ENCODE assay signal across 26 cellular contexts in genomic region chr7:30986738-30987137, GRCh38. TPM values are rescaled to one million over a fixed set of nuclear protein-coding genes. Genes with fewer than 3 reads are reported as not detected.
"Had no signal": no experiment of that assay in that cellular context is flagged by ENCODE, and none has a peak within 500 bp of the region (broad histone marks: within the 10 kb centered on the region; RNA-seq: fewer than 3 reads in every experiment).

No MANE protein-coding gene starts in this region.

- H3K36me3 ChIP-seq: lower lobe of right lung, thyroid gland had no signal

- DNase-seq: activated CD4-positive, alpha-beta T cell treated with anti-CD3 and anti-CD28 coated beads for 1 hour; activated CD4-positive, alpha-beta T cell treated with anti-CD3 and anti-CD28 coated beads, Interleukin-2, amount 50 U/mL, for 1 hour; activated CD8-positive, alpha-beta T cell treated with anti-CD3 and anti-CD28 coated beads, Interleukin-2, amount 10 ng/mL, durations not matched to agents 7 days and 5 days; effector CD4-positive, alpha-beta T cell; foreskin keratinocyte; kidney; lower lobe of right lung; naive thymus-derived CD4-positive, alpha-beta T cell; nucleus accumbens; right cardiac atrium; SK-N-SH; stimulated activated CD4-positive, alpha-beta T cell treated with anti-CD3 and anti-CD28 coated beads, Interleukin-4, amount 100 ng/mL, for 4 hours; stimulated activated naive CD8-positive, alpha-beta T cell treated with anti-CD3 and anti-CD28 coated beads, Interleukin-15, Interleukin-2, amounts not matched to agents 100 U/mL and 50 U/mL, for 24 hours; substantia nigra; thyroid gland had no signal

- H3K4me3 Mint-ChIP-seq: activated CD8-positive, alpha-beta T cell treated with anti-CD3 and anti-CD28 coated beads, Interleukin-2, amount 10 ng/mL, durations not matched to agents 7 days and 5 days had no signal

- H3K9me3 ChIP-seq: lower lobe of right lung, SK-N-SH, thyroid gland had no signal

- H3K9me2 ChIP-seq: SK-N-SH had no signal

- H3K4me1 ChIP-seq: foreskin keratinocyte had no signal

- H3K36me3 Mint-ChIP-seq: activated naive CD4-positive, alpha-beta T cell treated with anti-CD3 and anti-CD28 coated beads, Interleukin-2, amount 50 U/mL, for 72 hours; naive thymus-derived CD4-positive, alpha-beta T cell had no signal

- H2AFZ ChIP-seq: hepatocyte, parathyroid adenoma had no signal

- H3K27ac Mint-ChIP-seq: activated naive CD4-positive, alpha-beta T cell treated with anti-CD3 and anti-CD28 coated beads, Interleukin-2, amount 50 U/mL, for 72 hours; naive thymus-derived CD4-positive, alpha-beta T cell had no signal

- H3K27me3 ChIP-seq: thyroid gland had no signal

- H3K27ac ChIP-seq: foreskin keratinocyte, hepatocyte, lower lobe of right lung, parathyroid adenoma, thyroid gland had no signal

- H3K4me2 ChIP-seq: hepatocyte, SK-N-SH had no signal

- ATAC-seq: activated CD8-positive, alpha-beta T cell treated with anti-CD3 and anti-CD28 coated beads, Interleukin-2, amount 10 ng/mL, durations not matched to agents 7 days and 5 days; activated naive CD4-positive, alpha-beta T cell treated with anti-CD3 and anti-CD28 coated beads, Interleukin-2, amount 50 U/mL, for 72 hours; foreskin keratinocyte; left lobe of liver; lower lobe of right lung; naive thymus-derived CD4-positive, alpha-beta T cell; right cardiac atrium; stimulated activated naive CD8-positive, alpha-beta T cell treated with anti-CD3 and anti-CD28 coated beads, Interleukin-15, Interleukin-2, amounts not matched to agents 100 U/mL and 50 U/mL, for 24 hours had no signal

- H3K4me3 ChIP-seq: hepatocyte, lower lobe of right lung, thyroid gland had no signal

- H3K79me2 ChIP-seq: hepatocyte, parathyroid adenoma had no signal

- H3K9me3 Mint-ChIP-seq: activated naive CD4-positive, alpha-beta T cell treated with anti-CD3 and anti-CD28 coated beads, Interleukin-2, amount 50 U/mL, for 72 hours had no signal

RNA-seq across cellular contexts. Expression of gene GHRHR, which starts 23.0 kb away (rescaled TPM):
- total RNA-seq: activated CD8-positive, alpha-beta T cell treated with anti-CD3 and anti-CD28 coated beads, Interleukin-2, amount 10 ng/mL, durations not matched to agents 7 days and 5 days; activated naive CD4-positive, alpha-beta T cell treated with anti-CD3 and anti-CD28 coated beads, Interleukin-2, amount 50 U/mL, for 72 hours; astrocyte; foreskin keratinocyte; glomerular endothelial cell; kidney; lower lobe of right lung; mesenteric fat pad; naive thymus-derived CD4-positive, alpha-beta T cell; pulmonary artery endothelial cell; right cardiac atrium; T-helper 2 cell treated with Interferon-gamma antibody and Interleukin-4, amounts not matched to agents 100 ng/mL and 5 ng/mL, for 36 hours; ureter had no signal
- polyA plus RNA-seq: esophagus; foreskin keratinocyte; hepatocyte; naive thymus-derived CD4-positive, alpha-beta T cell; right cardiac atrium; SK-N-SH had no signal
